In the genomic region with DNA sequence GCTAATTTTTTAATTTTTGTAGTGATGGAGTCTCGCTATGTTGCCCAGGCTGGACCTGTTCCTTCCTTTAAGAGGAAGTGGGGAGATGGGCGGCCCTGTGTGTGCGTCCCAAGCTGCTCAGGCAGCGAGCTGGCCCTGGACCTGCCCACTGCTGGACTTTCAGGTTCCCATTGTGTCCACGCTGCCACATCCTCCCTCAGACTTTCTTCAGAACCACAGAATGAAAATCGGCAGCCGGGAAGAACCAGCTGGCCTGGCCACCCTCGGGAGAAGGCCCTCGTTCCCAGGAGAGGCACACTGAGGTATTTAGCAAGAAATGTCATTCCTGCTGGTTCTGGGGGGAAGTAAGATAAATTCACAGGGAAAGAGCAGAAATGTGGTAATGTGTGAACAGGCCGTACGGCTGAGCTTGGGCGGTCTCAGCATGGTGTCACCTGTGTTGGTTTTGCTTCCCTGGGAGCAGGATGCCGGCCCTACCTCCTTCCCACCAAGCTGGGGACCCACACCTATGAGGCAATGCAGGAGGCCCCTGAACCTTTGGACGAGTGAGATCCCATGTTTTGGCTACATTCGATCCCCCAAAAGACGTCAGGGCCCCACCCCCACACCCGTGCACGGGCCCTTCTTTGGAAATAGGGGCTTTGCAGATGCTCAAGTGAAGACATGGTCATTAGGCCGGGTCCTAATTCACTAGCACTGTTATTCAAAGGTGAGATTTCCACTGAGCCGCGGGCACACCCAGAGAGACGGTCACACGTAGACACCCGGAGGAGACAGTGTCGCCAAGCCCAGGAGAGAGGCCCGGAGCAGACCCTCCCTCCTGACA, we compare ENCODE assay signal across 24 cellular contexts. TPM values are rescaled to one million over a fixed set of nuclear protein-coding genes. Genes with fewer than 3 reads are reported as not detected.
"Had no signal": no experiment of that assay in that cellular context is flagged by ENCODE, and none has a peak within 500 bp of the region (broad histone marks: within the 10 kb centered on the region; RNA-seq: fewer than 3 reads in every experiment).

No MANE protein-coding gene starts in this region.

- H3K4me1 Mint-ChIP-seq: WTC11 had no signal

- DNase-seq: activated naive CD4-positive, alpha-beta T cell; activated naive CD8-positive, alpha-beta T cell treated with anti-CD3 and anti-CD28 coated beads for 36 hours; activated T-cell treated with anti-CD3 and anti-CD28 coated beads, Interleukin-2, amount 50 U/mL, for 1 hour; body of pancreas; dermis blood vessel endothelial cell; effector CD8-positive, alpha-beta T cell; erythroblast; foreskin fibroblast; immature natural killer cell; kidney glomerular epithelial cell; mesendoderm; naive B cell; occipital lobe; stimulated activated CD4-positive, alpha-beta T cell treated with anti-CD3 and anti-CD28 coated beads, Interleukin-2, amount 100 ng/mL, for 48 hours; T-helper 9 cell; testis had no signal

- H3K36me3 Mint-ChIP-seq: activated naive CD8-positive, alpha-beta T cell treated with anti-CD3 and anti-CD28 coated beads for 36 hours; immature natural killer cell; type B pancreatic cell; WTC11 had no signal

- H3K27me3 Mint-ChIP-seq: activated naive CD8-positive, alpha-beta T cell treated with anti-CD3 and anti-CD28 coated beads for 36 hours; type B pancreatic cell had no signal

- H3K9me3 Mint-ChIP-seq: activated naive CD8-positive, alpha-beta T cell treated with anti-CD3 and anti-CD28 coated beads for 36 hours; activated T-helper 2 cell treated with anti-CD3 and anti-CD28 coated beads, Interferon-gamma antibody, Interleukin-2, Interleukin-4, amounts not matched to agents 10 μg/mL and 5 μg/mL and 100 μg/mL, durations not matched to agents 14 hours and 24 hours and 36 hours; immature natural killer cell had no signal

- H3K27ac Mint-ChIP-seq: activated naive CD8-positive, alpha-beta T cell treated with anti-CD3 and anti-CD28 coated beads for 36 hours; activated T-helper 2 cell treated with anti-CD3 and anti-CD28 coated beads, Interferon-gamma antibody, Interleukin-2, Interleukin-4, amounts not matched to agents 10 μg/mL and 5 μg/mL and 100 μg/mL, durations not matched to agents 14 hours and 24 hours and 36 hours; immature natural killer cell; type B pancreatic cell; WTC11 had no signal

- H3K9me3 ChIP-seq: body of pancreas, sigmoid colon, testis had no signal

- H3K27me3 ChIP-seq: body of pancreas, cardiac muscle cell, hepatocyte, sigmoid colon, testis had no signal

- H3K4me3 ChIP-seq: body of pancreas, cardiac muscle cell, hepatocyte, sigmoid colon, smooth muscle cell, testis had no signal

- H3K4me1 ChIP-seq: body of pancreas, sigmoid colon, testis had no signal

- ATAC-seq: body of pancreas, WTC11 had no signal

- H3K4me3 Mint-ChIP-seq: activated naive CD8-positive, alpha-beta T cell treated with anti-CD3 and anti-CD28 coated beads for 36 hours; immature natural killer cell; type B pancreatic cell; WTC11 had no signal

- H3K36me3 ChIP-seq: cardiac muscle cell, sigmoid colon had no signal

- H3K27ac ChIP-seq: body of pancreas, cardiac muscle cell, hepatocyte, sigmoid colon, testis had no signal

RNA-seq across cellular contexts. Expression of gene ZNF469, which starts 35.9 kb away (rescaled TPM):
- polyA plus RNA-seq: neural cell had no signal
